28 cellular contexts compared by ENCODE assay signal in genomic region chrX:125694171-125694570, GRCh38.
"Had no signal": no experiment of that assay in that cellular context is flagged by ENCODE, and none has a peak within 500 bp of the region (broad histone marks: within the 10 kb centered on the region; RNA-seq: fewer than 3 reads in every experiment).

No MANE protein-coding gene starts in this region.

- H3K9me3 ChIP-seq: neutrophil, ovary, psoas muscle, right lobe of liver, sigmoid colon, stomach, thoracic aorta, thyroid gland, tibial nerve, upper lobe of left lung, vagina had no signal

- H3K27me3 ChIP-seq: neutrophil, ovary, right lobe of liver, sigmoid colon, stomach, thyroid gland, tibial nerve, upper lobe of left lung, vagina had no signal

- FAIRE-seq: small intestine, urothelium cell line had no signal

- DNase-seq: naive thymus-derived CD8-positive, alpha-beta T cell; nephron progenitor cell; nucleus accumbens; ovary; posterior cingulate gyrus; psoas muscle; right cardiac atrium; right lobe of liver; sigmoid colon; small intestine; stimulated activated CD4-positive, alpha-beta T cell treated with anti-CD3 and anti-CD28 coated beads, Interleukin-15, amount 100 ng/mL, for 24 hours; stimulated activated CD4-positive, alpha-beta T cell treated with anti-CD3 and anti-CD28 coated beads, Interleukin-2, amount 100 ng/mL, for 24 hours; stimulated activated CD4-positive, alpha-beta T cell treated with anti-CD3 and anti-CD28 coated beads, Interleukin-2, amount 100 ng/mL, for 48 hours; stimulated activated CD4-positive, alpha-beta T cell treated with anti-CD3 and anti-CD28 coated beads, Interleukin-4, amount 100 ng/mL, for 24 hours; stimulated activated naive B cell treated with anti-CD40 and anti-IgM and Interleukin-4, amounts not matched to agents 10 μg/mL and 1 μg/mL and 100 μg/mL, for 72 hours; stimulated activated naive CD4-positive, alpha-beta T cell treated with Interleukin-2 at 50 U/mL for 16 hours; stomach; thyroid gland; trophoblast cell; upper lobe of left lung had no signal

- H3K27ac ChIP-seq: neutrophil, ovary, parathyroid adenoma, psoas muscle, right lobe of liver, sigmoid colon, stomach, thoracic aorta, thyroid gland, tibial nerve, upper lobe of left lung, vagina had no signal

- H3K79me2 ChIP-seq: parathyroid adenoma had no signal

- H3K36me3 ChIP-seq: neutrophil, ovary, right lobe of liver, sigmoid colon, stomach, thoracic aorta, thyroid gland, tibial nerve, upper lobe of left lung, vagina had no signal

- H3K4me3 ChIP-seq: ovary, psoas muscle, right lobe of liver, sigmoid colon, stomach, thoracic aorta, thyroid gland, tibial nerve, upper lobe of left lung, vagina had no signal

- H3K4me1 ChIP-seq: parathyroid adenoma, psoas muscle, right lobe of liver, sigmoid colon, stomach, thyroid gland, tibial nerve, upper lobe of left lung, vagina had no signal

- ATAC-seq: naive thymus-derived CD8-positive, alpha-beta T cell; natural killer cell treated with Interleukin-12 subunit alpha and Interleukin-12 subunit beta and Interleukin-15 and Interleukin-18, amount 100 ng/mL, for 72 hours; psoas muscle; right cardiac atrium; right lobe of liver; stimulated activated effector memory CD8-positive, alpha-beta T cell treated with anti-CD3 and anti-CD28 coated beads, Interleukin-12 subunit alpha, Interleukin-12 subunit beta, amount 100 ng/mL, for 72 hours; stimulated activated naive B cell treated with anti-CD40 and anti-IgM and Interleukin-4, amounts not matched to agents 10 μg/mL and 1 μg/mL and 100 μg/mL, for 72 hours had no signal

- H2AFZ ChIP-seq: parathyroid adenoma had no signal
